In the genomic region with DNA sequence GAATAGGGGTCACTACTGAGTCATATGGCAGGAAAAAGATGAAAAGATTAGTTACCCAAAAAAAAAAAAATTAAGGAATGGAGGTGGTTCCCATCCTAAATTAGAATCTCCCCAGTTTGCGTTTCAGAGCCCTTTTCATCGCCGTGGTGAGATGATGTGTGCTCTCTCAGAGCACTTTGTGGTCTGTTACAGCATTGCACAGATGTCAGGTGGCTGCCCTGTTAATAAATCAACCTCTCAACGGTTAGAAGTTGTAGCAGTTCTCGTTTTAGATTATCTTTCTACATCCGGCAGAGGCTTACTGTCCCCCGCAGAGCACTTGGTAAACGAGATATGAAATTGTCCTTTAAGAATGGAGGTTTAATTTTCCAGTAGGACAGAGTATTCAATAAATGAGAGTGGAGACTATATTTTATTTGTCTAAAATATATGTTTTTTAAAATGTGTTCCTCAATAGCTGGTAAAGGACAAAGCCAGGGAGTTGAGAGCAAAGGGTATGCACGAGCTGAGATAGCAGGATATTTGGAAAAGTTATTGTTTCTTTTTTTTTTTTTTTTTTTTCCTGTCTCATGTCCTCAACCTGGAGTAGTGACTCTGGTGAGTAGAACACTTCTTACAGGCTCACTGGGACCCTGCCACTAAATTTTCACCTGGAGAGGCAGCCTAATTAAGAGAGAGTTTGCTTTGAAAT, we compare ENCODE assay signal across 8 cellular contexts. TPM values are rescaled to one million over a fixed set of nuclear protein-coding genes. Genes with fewer than 3 reads are reported as not detected.
DNase-seq lines count a peak whose midpoint lies in the region; ATAC-seq, FAIRE-seq and TF ChIP-seq lines count a peak whose summit lies in the region.

No MANE protein-coding gene starts in this region.

- no peak for FAIRE-seq in pancreas (lab: Jason Lieb, UNC)

- H3K9me3 ChIP-seq in pancreas: no peaks in the 10 kb centered on the region

- peak; percentile 83 for ATAC-seq in GM19023 (IDR thresholded peaks at IDR 0.05; ENCODE audit: unreplicated experiment)
- ATAC-seq in HG03064 (IDR thresholded peaks at IDR 0.05; ENCODE audit: low read depth, unreplicated experiment): peak; percentile 80
- ATAC-seq in pancreas: peak in 3 of 4 donors; percentile 56 to 63 (median 62)

- no peaks in the 10 kb centered on the region for H3K9me3 Mint-ChIP-seq in CD14-positive monocyte
- H3K9me3 Mint-ChIP-seq in brain: no peaks in the 10 kb centered on the region
- H3K9me3 Mint-ChIP-seq in mesothelial cell of epicardium: no peaks in the 10 kb centered on the region

- intact Hi-C loops in CD14-positive monocyte (cut with micrococcal nuclease): no loop called here
- intact Hi-C loops in pancreas (cut with DNase I): no loop called here

- WGBS in pancreas, 2 donors: 36 to 38% methylated on average over 9 of the region's 9 CpGs

- no peak overlapping the region for H3K4me3 ChIP-seq in pancreas

- peaks cover 14 to 42% (median 29%) of the 10 kb centered on the region in 3 donors for H3K4me1 ChIP-seq in pancreas

- peak overlapping the region in 1 of 2 donors; percentile 69 for H3K4me3 Mint-ChIP-seq in CD14-positive monocyte
- H3K4me3 Mint-ChIP-seq in brain: peak overlapping the region in 3 of 5 experiments; percentile 28 to 38 (median 32)
- H3K4me3 Mint-ChIP-seq in mesothelial cell of epicardium: no peak overlapping the region

- H3K4me1 Mint-ChIP-seq in CD14-positive monocyte: peaks cover 50% of the 10 kb centered on the region
- H3K4me1 Mint-ChIP-seq in brain: peaks cover 37% of the 10 kb centered on the region
- peaks cover 30% of the 10 kb centered on the region for H3K4me1 Mint-ChIP-seq in mesothelial cell of epicardium

- H3K27me3 Mint-ChIP-seq in CD14-positive monocyte (ENCODE audit: low read depth in 3 of 3) (no peaks in the 10 kb centered on the region), brain (peaks cover 4% of the 10 kb centered on the region), mesothelial cell of epicardium (ENCODE audit: low read depth) (no peaks in the 10 kb centered on the region)

- DNase-seq in CD14-positive monocyte (ENCODE audit: low spot score): no peak
- peak; percentile 15 for DNase-seq in NCI-H524 treated with DMSO at 0.1 percent for 48 hours (lab: John Stamatoyannopoulos, UW)
- no peak for DNase-seq in pancreas
- no peak for DNase-seq in mesothelial cell of epicardium (ENCODE audit: low spot score in 2 of 2, unreplicated experiment in 2 of 2)
- no peak for DNase-seq in activated effector memory CD4-positive, alpha-beta T cell treated with Interleukin-2 at 50 U/mL for 16 hours

- TF ChIP-seq CTCF in CD14-positive monocyte (IDR thresholded peaks at IDR 0.05) (no peak), brain (conservative IDR thresholded peaks at IDR 0.05) (no peak), pancreas (IDR thresholded peaks at IDR 0.05) (no peak), mesothelial cell of epicardium (IDR thresholded peaks at IDR 0.05; ENCODE audit: unreplicated experiment) (no peak)

- H3K27me3 ChIP-seq in pancreas: no peaks in the 10 kb centered on the region

- H3K27ac Mint-ChIP-seq in CD14-positive monocyte (peak overlapping the region; percentile 64 to 82 (median 68)), brain (peak overlapping the region in 3 of 5 experiments; percentile 34 to 96 (median 81)), mesothelial cell of epicardium (no peak overlapping the region)

- H3K36me3 ChIP-seq in pancreas: no peaks in the 10 kb centered on the region

- peak overlapping the region in 2 of 4 donors; percentile 19 to 29 for H3K27ac ChIP-seq in pancreas

- peaks cover 7 to 9% of the 10 kb centered on the region in 2 donors for H3K36me3 Mint-ChIP-seq in CD14-positive monocyte
- H3K36me3 Mint-ChIP-seq in brain: no peaks in the 10 kb centered on the region
- H3K36me3 Mint-ChIP-seq in mesothelial cell of epicardium: peaks cover 2% of the 10 kb centered on the region

RNA-seq across cellular contexts. Expression of a gene that starts 26.9 kb away (rescaled TPM):
- polyA plus RNA-seq in CD14-positive monocyte (10 to 100 TPM in 1 of 2 donors, 1 to 10 TPM in 1; 7.5 to 20.9 TPM), brain (ENCODE audit: insufficient read depth, low read depth, low replicate concordance) (8.4 TPM), pancreas (10 to 100 TPM; 11.8 to 13.0 TPM)
- total RNA-seq in pancreas (10 to 100 TPM; 35.8 to 62.0 (median 40.9) TPM), mesothelial cell of epicardium (18.2 to 20.0 TPM (median 18.6 TPM) in 3 replicates)
